Comparison of ENCODE assay signal across 1 cellular context in the genomic region with DNA sequence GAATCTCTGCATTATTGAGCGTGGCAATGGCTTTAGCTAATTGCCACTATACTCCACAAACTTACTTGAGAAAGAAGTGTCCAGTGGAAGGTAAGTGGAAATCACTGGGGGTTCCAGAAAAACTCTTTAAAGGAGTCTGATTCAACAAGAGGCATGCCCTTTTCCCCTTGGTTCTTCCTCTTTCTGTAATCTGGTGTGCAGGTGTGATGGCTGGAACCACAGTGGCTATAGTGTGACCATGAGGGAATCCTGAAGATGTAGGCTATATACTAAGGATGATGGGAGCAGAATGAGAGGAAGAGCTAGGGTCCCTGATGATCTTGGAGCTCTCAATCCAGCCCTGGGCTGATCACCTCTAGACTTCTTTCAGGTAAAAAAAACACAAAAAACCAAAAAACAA.
TF ChIP-seq lines count a peak whose summit lies in the region.

No MANE protein-coding gene starts in this region.

TF ChIP-seq in K562, 482 proteins besides CTCF, POLR2A, EP300 and RAD21 (continued from another document):
- TF ChIP-seq SMARCA5 (IDR thresholded peaks at IDR 0.05) (peak; percentile 51; the same call in 1 of the 2 replicates), BCOR (IDR thresholded peaks at IDR 0.05) (0 out of 2 replicates have a peak, but pooled peaks have one; percentile 34), STAT5B (CRISPR knock-in tag; IDR thresholded peaks at IDR 0.05) (no peak), RBM25 (IDR thresholded peaks at IDR 0.05; ENCODE audit: low read depth, low read length, severe bottlenecking) (peak; percentile 94), U2AF2 (optimal IDR thresholded peaks at IDR 0.05; ENCODE audit: low read depth, low read length) (no peak), TRIM28 (IDR thresholded peaks at IDR 0.05) (no peak), GATAD2B (IDR thresholded peaks at IDR 0.05; ENCODE audit: borderline replicate concordance) (no peak), BRD9 (IDR thresholded peaks at IDR 0.05; ENCODE audit: low read depth, partially characterized antibody) (no peak), RCOR1 (IDR thresholded peaks at IDR 0.05; ENCODE audit: borderline replicate concordance in 1 of 2, low read depth in 2 of 2, low read length in 2 of 2) (0 out of 4 replicates have a peak, but pooled peaks of 1 of the 2 experiments have one; percentile 31), POLR2H (tag; IDR thresholded peaks at IDR 0.05; ENCODE audit: low read depth) (no peak)
TF ChIP-seq in K562: peak in this region for 4.
